In the genomic region with DNA sequence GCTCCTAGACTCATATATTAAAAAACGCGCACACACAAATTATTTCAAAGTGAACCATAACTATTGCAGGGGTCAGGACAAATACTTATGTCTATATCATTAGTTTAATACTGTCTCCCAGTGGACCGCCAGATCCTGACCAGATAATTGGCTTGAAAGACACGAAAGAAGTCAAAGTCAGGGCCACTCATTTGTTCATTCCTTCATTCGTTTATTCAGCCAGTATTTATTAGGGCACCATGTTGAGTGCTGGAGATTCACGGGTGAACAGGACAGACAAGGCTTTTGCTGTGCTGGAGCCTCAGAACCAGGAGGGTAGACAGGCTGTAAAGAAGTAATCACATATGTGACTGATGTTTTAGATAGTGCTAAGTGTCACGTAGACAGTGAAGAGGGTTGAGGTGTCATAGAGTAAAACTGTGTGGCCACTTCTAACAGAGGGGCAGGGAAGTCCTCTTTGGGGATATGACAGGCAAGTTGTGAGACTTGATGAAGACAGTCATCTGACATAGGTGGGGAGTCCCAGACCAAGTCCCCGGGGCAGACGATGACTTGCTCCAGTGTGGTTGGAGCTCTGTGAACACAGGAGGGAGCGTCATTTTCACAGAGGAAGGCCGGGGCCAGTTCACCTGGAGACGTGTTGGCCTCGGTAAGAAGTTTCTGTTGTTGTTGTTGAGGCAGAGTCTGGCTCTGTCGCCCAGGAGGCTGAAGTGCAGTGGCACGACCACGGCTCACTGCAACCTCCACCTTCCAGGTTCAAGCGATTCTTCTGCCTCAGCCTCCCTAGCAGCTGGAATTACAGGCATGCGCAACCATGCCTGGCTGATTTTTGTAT, we compare ENCODE assay signal across 1 cellular context.
TF ChIP-seq lines count a peak whose summit lies in the region.

No MANE protein-coding gene starts in this region.

TF ChIP-seq in WTC11, 78 proteins besides CTCF, POLR2A, EP300 and RAD21 (continued from another document):
- TF ChIP-seq ZSCAN18 (CRISPR knock-in tag; IDR thresholded peaks at IDR 0.05) = no peak
- TF ChIP-seq ZMAT4 (CRISPR knock-in tag; IDR thresholded peaks at IDR 0.05) = no peak
- TF ChIP-seq E2F4 (CRISPR knock-in tag; IDR thresholded peaks at IDR 0.05; ENCODE audit: borderline replicate concordance, low read depth) = no peak
- TF ChIP-seq AFF4 (CRISPR knock-in tag; IDR thresholded peaks at IDR 0.05; ENCODE audit: borderline replicate concordance) = no peak
- TF ChIP-seq AR (CRISPR knock-in tag; IDR thresholded peaks at IDR 0.05) = no peak
- TF ChIP-seq E2F5 (CRISPR knock-in tag; IDR thresholded peaks at IDR 0.05) = no peak
- TF ChIP-seq TCF7 (CRISPR knock-in tag; IDR thresholded peaks at IDR 0.05; ENCODE audit: low read depth) = no peak
- TF ChIP-seq TEAD4 (CRISPR knock-in tag; IDR thresholded peaks at IDR 0.05) = no peak
- no peak for TF ChIP-seq TP53 (CRISPR knock-in tag; IDR thresholded peaks at IDR 0.05)
- no peak for TF ChIP-seq ZBTB21 (CRISPR knock-in tag; IDR thresholded peaks at IDR 0.05; ENCODE audit: borderline replicate concordance)
- no peak for TF ChIP-seq RORB (CRISPR knock-in tag; IDR thresholded peaks at IDR 0.05)
